ENCODE assay signal across 21 cellular contexts in genomic region chrX:39841604-39842003, GRCh38.
"Had no signal": no experiment of that assay in that cellular context is flagged by ENCODE, and none has a peak within 500 bp of the region (broad histone marks: within the 10 kb centered on the region; RNA-seq: fewer than 3 reads in every experiment).

No MANE protein-coding gene starts in this region.

- H3K4me1 ChIP-seq: esophagus muscularis mucosa, gastrocnemius medialis, parathyroid adenoma, thyroid gland had no signal

- H3K27ac ChIP-seq: dorsolateral prefrontal cortex, esophagus muscularis mucosa, gastrocnemius medialis, parathyroid adenoma, thyroid gland, VCaP had no signal

- H3K4me1 Mint-ChIP-seq: activated naive CD4-positive, alpha-beta T cell treated with anti-CD3 and anti-CD28 coated beads, Interleukin-2, amount 50 U/mL, for 24 hours; central memory CD8-positive, alpha-beta T cell; memory B cell had no signal

- H3K27ac Mint-ChIP-seq: activated CD8-positive, alpha-beta T cell treated with anti-CD3 and anti-CD28 coated beads, Interleukin-2, amount 10 ng/mL, durations not matched to agents 7 days and 5 days; activated naive CD4-positive, alpha-beta T cell treated with anti-CD3 and anti-CD28 coated beads, Interleukin-2, amount 50 U/mL, for 24 hours; activated T-helper 1 cell treated with anti-CD3 and anti-CD28 coated beads, Interleukin-12 subunit alpha, Interleukin-12 subunit beta, Interleukin-2, Interleukin-4 antibody, amounts not matched to agents 30 ng/mL and 10 ng/mL and 1 ng/mL, durations not matched to agents 14 hours and 24 hours and 36 hours; effector memory CD8-positive, alpha-beta T cell; memory B cell; nephron progenitor cell had no signal

- ATAC-seq: activated CD8-positive, alpha-beta T cell treated with anti-CD3 and anti-CD28 coated beads, Interleukin-2, amount 10 ng/mL, durations not matched to agents 7 days and 5 days; effector memory CD8-positive, alpha-beta T cell; gastrocnemius medialis; left colon; right cardiac atrium; stimulated activated naive CD8-positive, alpha-beta T cell treated with anti-CD3 and anti-CD28 coated beads, Interleukin-15, Interleukin-2, amounts not matched to agents 100 U/mL and 50 U/mL, for 24 hours had no signal

- H3K36me3 ChIP-seq: esophagus muscularis mucosa, gastrocnemius medialis, thyroid gland had no signal

- H3K4me3 Mint-ChIP-seq: activated CD8-positive, alpha-beta T cell treated with anti-CD3 and anti-CD28 coated beads, Interleukin-2, amount 10 ng/mL, durations not matched to agents 7 days and 5 days; activated naive CD4-positive, alpha-beta T cell treated with anti-CD3 and anti-CD28 coated beads, Interleukin-2, amount 50 U/mL, for 24 hours; activated T-helper 1 cell treated with anti-CD3 and anti-CD28 coated beads, Interleukin-12 subunit alpha, Interleukin-12 subunit beta, Interleukin-2, Interleukin-4 antibody, amounts not matched to agents 30 ng/mL and 10 ng/mL and 1 ng/mL, durations not matched to agents 14 hours and 24 hours and 36 hours; central memory CD8-positive, alpha-beta T cell; effector memory CD8-positive, alpha-beta T cell; memory B cell; nephron progenitor cell had no signal

- H3K9me3 Mint-ChIP-seq: activated naive CD4-positive, alpha-beta T cell treated with anti-CD3 and anti-CD28 coated beads, Interleukin-2, amount 50 U/mL, for 24 hours; activated T-helper 1 cell treated with anti-CD3 and anti-CD28 coated beads, Interleukin-12 subunit alpha, Interleukin-12 subunit beta, Interleukin-2, Interleukin-4 antibody, amounts not matched to agents 30 ng/mL and 10 ng/mL and 1 ng/mL, durations not matched to agents 14 hours and 24 hours and 36 hours; central memory CD8-positive, alpha-beta T cell; effector memory CD8-positive, alpha-beta T cell; memory B cell had no signal

- H3K4me3 ChIP-seq: dorsolateral prefrontal cortex, esophagus muscularis mucosa, gastrocnemius medialis, thyroid gland had no signal

- H3K27me3 Mint-ChIP-seq: activated naive CD4-positive, alpha-beta T cell treated with anti-CD3 and anti-CD28 coated beads, Interleukin-2, amount 50 U/mL, for 24 hours; central memory CD8-positive, alpha-beta T cell; effector memory CD8-positive, alpha-beta T cell had no signal

- H3K9ac ChIP-seq: parathyroid adenoma had no signal

- DNase-seq: activated CD4-positive, alpha-beta T cell treated with anti-CD3 and anti-CD28 coated beads for 1 hour; activated CD4-positive, alpha-beta T cell treated with anti-CD3 and anti-CD28 coated beads, Interleukin-2, amount 50 U/mL, for 1 hour; activated CD8-positive, alpha-beta T cell treated with anti-CD3 and anti-CD28 coated beads, Interleukin-2, amount 10 ng/mL, durations not matched to agents 7 days and 5 days; activated gamma-delta T cell; anterior cingulate cortex; dorsolateral prefrontal cortex; effector memory CD8-positive, alpha-beta T cell; gastrocnemius medialis; left colon; nephron progenitor cell; right cardiac atrium; stimulated activated CD4-positive, alpha-beta T cell treated with anti-CD3 and anti-CD28 coated beads, Interleukin-4, amount 100 ng/mL, for 24 hours; stimulated activated naive CD8-positive, alpha-beta T cell treated with anti-CD3 and anti-CD28 coated beads, Interleukin-15, Interleukin-2, amounts not matched to agents 100 U/mL and 50 U/mL, for 24 hours; thyroid gland had no signal

- H3K27me3 ChIP-seq: esophagus muscularis mucosa, gastrocnemius medialis, thyroid gland had no signal

- H3K79me2 ChIP-seq: parathyroid adenoma had no signal

- H3K36me3 Mint-ChIP-seq: activated naive CD4-positive, alpha-beta T cell treated with anti-CD3 and anti-CD28 coated beads, Interleukin-2, amount 50 U/mL, for 24 hours; memory B cell had no signal
